In genomic region chr11:120248551-120249278, GRCh38 we compare ENCODE assay signal across 9 cellular contexts. TPM values are rescaled to one million over a fixed set of nuclear protein-coding genes. Genes with fewer than 3 reads are reported as not detected.
A peak's percentile ranks its signal among the peaks of the same experiment; 100 is the strongest.
DNase-seq lines count a peak whose midpoint lies in the region; ATAC-seq and FAIRE-seq lines count a peak whose summit lies in the region.
"Had no signal": no experiment of that assay in that cellular context is flagged by ENCODE, and none has a peak within 500 bp of the region (broad histone marks: within the 10 kb centered on the region; RNA-seq: fewer than 3 reads in every experiment).

No MANE protein-coding gene starts in this region.

- peak overlapping the region in 1 of 2 donors; percentile 53 for H3K27ac Mint-ChIP-seq in activated naive CD4-positive, alpha-beta T cell treated with anti-CD3 and anti-CD28 coated beads, Interleukin-2, amount 50 U/mL, for 72 hours
- peak overlapping the region; percentile 40 for H3K27ac Mint-ChIP-seq in activated T-helper 2 cell treated with anti-CD3 and anti-CD28 coated beads, Interferon-gamma antibody, Interleukin-2, Interleukin-4, amounts not matched to agents 10 μg/mL and 5 μg/mL and 100 μg/mL, durations not matched to agents 14 hours and 24 hours and 36 hours

- H3K9me3 Mint-ChIP-seq in activated naive CD4-positive, alpha-beta T cell treated with anti-CD3 and anti-CD28 coated beads, Interleukin-2, amount 50 U/mL, for 72 hours: no peaks in the 10 kb centered on the region
- no peaks in the 10 kb centered on the region for H3K9me3 Mint-ChIP-seq in activated T-helper 2 cell treated with anti-CD3 and anti-CD28 coated beads, Interferon-gamma antibody, Interleukin-2, Interleukin-4, amounts not matched to agents 10 μg/mL and 5 μg/mL and 100 μg/mL, durations not matched to agents 14 hours and 24 hours and 36 hours

- intact Hi-C loops in activated T-helper 2 cell treated with anti-CD3 and anti-CD28 coated beads, Interferon-gamma antibody, Interleukin-2, Interleukin-4, amounts not matched to agents 10 μg/mL and 5 μg/mL and 100 μg/mL, durations not matched to agents 14 hours and 24 hours and 36 hours (cut with micrococcal nuclease): no loop called here

- ATAC-seq in activated naive CD4-positive, alpha-beta T cell treated with anti-CD3 and anti-CD28 coated beads, Interleukin-2, amount 50 U/mL, for 72 hours: peak; percentile 90 to 91
- ATAC-seq in HG03460 (IDR thresholded peaks at IDR 0.05; ENCODE audit: unreplicated experiment) (peak; percentile 76), GM21528 (IDR thresholded peaks at IDR 0.05; ENCODE audit: low FRiP score, unreplicated experiment) (no peak)

- DNase-seq in activated naive CD4-positive, alpha-beta T cell treated with anti-CD3 and anti-CD28 coated beads, Interleukin-2, amount 50 U/mL, for 72 hours (ENCODE audit: low spot score in 2 of 2): no peak
- no peak for DNase-seq in activated naive CD4-positive, alpha-beta T cell (lab: John Stamatoyannopoulos, UW)
- DNase-seq in activated T-helper 2 cell treated with anti-CD3 and anti-CD28 coated beads, Interferon-gamma antibody, Interleukin-2, Interleukin-4, amounts not matched to agents 10 μg/mL and 5 μg/mL and 100 μg/mL, durations not matched to agents 14 hours and 24 hours and 36 hours (ENCODE audit: low spot score): no peak
- peak; percentile 32 for DNase-seq in stromal cell of bone marrow (ENCODE audit: low read depth)
- DNase-seq in pons (ENCODE audit: low spot score): no peak
- DNase-seq in small intestine: no peak

- H3K27me3 Mint-ChIP-seq in activated T-helper 2 cell treated with anti-CD3 and anti-CD28 coated beads, Interferon-gamma antibody, Interleukin-2, Interleukin-4, amounts not matched to agents 10 μg/mL and 5 μg/mL and 100 μg/mL, durations not matched to agents 14 hours and 24 hours and 36 hours (ENCODE audit: low read depth): peaks cover 63% of the 10 kb centered on the region

- no peaks in the 10 kb centered on the region for H3K9me3 ChIP-seq in small intestine (ENCODE audit: control insufficient read depth, low read depth)

- WGBS in small intestine, 3 donors: 55 to 76% (median 57%) methylated on average over 9 of the region's 9 CpGs

- no peak overlapping the region for H3K4me3 Mint-ChIP-seq in activated T-helper 2 cell treated with anti-CD3 and anti-CD28 coated beads, Interferon-gamma antibody, Interleukin-2, Interleukin-4, amounts not matched to agents 10 μg/mL and 5 μg/mL and 100 μg/mL, durations not matched to agents 14 hours and 24 hours and 36 hours (ENCODE audit: low read depth)

- H3K27ac ChIP-seq in small intestine (ENCODE audit: low read depth in 1 of 2, low read length in 1 of 2): no peak overlapping the region

- peaks cover 44% of the 10 kb centered on the region for H3K4me1 Mint-ChIP-seq in activated T-helper 2 cell treated with anti-CD3 and anti-CD28 coated beads, Interferon-gamma antibody, Interleukin-2, Interleukin-4, amounts not matched to agents 10 μg/mL and 5 μg/mL and 100 μg/mL, durations not matched to agents 14 hours and 24 hours and 36 hours (ENCODE audit: low read depth)

- peaks cover 0 to 3% of the 10 kb centered on the region in 2 donors for H3K27me3 ChIP-seq in small intestine (ENCODE audit: control insufficient read depth in 2 of 2, insufficient read depth in 2 of 2, low read length in 2 of 2)

- no peaks in the 10 kb centered on the region for H3K36me3 ChIP-seq in small intestine (ENCODE audit: control insufficient read depth in 2 of 2, insufficient read depth in 2 of 2, low read length in 2 of 2)

- H3K4me3 ChIP-seq in small intestine (ENCODE audit: low read depth in 1 of 2, low read length in 2 of 2): no peak overlapping the region

- H3K36me3 Mint-ChIP-seq in activated naive CD4-positive, alpha-beta T cell treated with anti-CD3 and anti-CD28 coated beads, Interleukin-2, amount 50 U/mL, for 72 hours: peaks cover 0 to 5% of the 10 kb centered on the region in 2 donors
- H3K36me3 Mint-ChIP-seq in activated T-helper 2 cell treated with anti-CD3 and anti-CD28 coated beads, Interferon-gamma antibody, Interleukin-2, Interleukin-4, amounts not matched to agents 10 μg/mL and 5 μg/mL and 100 μg/mL, durations not matched to agents 14 hours and 24 hours and 36 hours (ENCODE audit: low read depth): peaks cover 3% of the 10 kb centered on the region

- peaks cover 0 to 3% of the 10 kb centered on the region in 2 donors for H3K4me1 ChIP-seq in small intestine (ENCODE audit: control insufficient read depth in 2 of 2, insufficient read depth in 1 of 2, low read depth in 1 of 2, low read length in 1 of 2)

- FAIRE-seq in small intestine (lab: Jason Lieb, UNC): no peak

RNA-seq across cellular contexts. Expression of gene POU2F3, which starts 8.8 kb away (rescaled TPM):
- not detected for total RNA-seq in activated naive CD4-positive, alpha-beta T cell treated with anti-CD3 and anti-CD28 coated beads, Interleukin-2, amount 50 U/mL, for 72 hours
- not detected in 2 replicates for total RNA-seq in activated T-helper 2 cell treated with anti-CD3 and anti-CD28 coated beads, Interferon-gamma antibody, Interleukin-2, Interleukin-4, amounts not matched to agents 10 μg/mL and 5 μg/mL and 100 μg/mL, durations not matched to agents 14 hours and 24 hours and 36 hours
- polyA plus RNA-seq in small intestine: 1 to 10 TPM; 1.4 to 1.6 (median 1.4) TPM
- total RNA-seq: T-helper 2 cell treated with Interferon-gamma antibody and Interleukin-4, amounts not matched to agents 100 ng/mL and 5 ng/mL, for 36 hours had no signal

RNA-seq across cellular contexts. Expression of gene OAF, which starts 37.9 kb away (rescaled TPM):
- total RNA-seq in activated naive CD4-positive, alpha-beta T cell treated with anti-CD3 and anti-CD28 coated beads, Interleukin-2, amount 50 U/mL, for 72 hours: 1 to 10 TPM in 1 of 2 donors, under 1 TPM in 1; 0.57 to 2.3 TPM
- total RNA-seq in activated T-helper 2 cell treated with anti-CD3 and anti-CD28 coated beads, Interferon-gamma antibody, Interleukin-2, Interleukin-4, amounts not matched to agents 10 μg/mL and 5 μg/mL and 100 μg/mL, durations not matched to agents 14 hours and 24 hours and 36 hours: 2.8 and 2.9 TPM in 2 replicates
- 10 to 100 TPM; 33.0 to 66.0 (median 64.3) TPM for polyA plus RNA-seq in small intestine
